ENCODE assay signal across 33 cellular contexts in genomic region chr17:11303773-11304394, GRCh38.
DNase-seq lines count a peak whose midpoint lies in the region; ATAC-seq and TF ChIP-seq lines count a peak whose summit lies in the region.
"Had no signal": no experiment of that assay in that cellular context is flagged by ENCODE, and none has a peak within 500 bp of the region (broad histone marks: within the 10 kb centered on the region; RNA-seq: fewer than 3 reads in every experiment).

No MANE protein-coding gene starts in this region.

- no peaks in the 10 kb centered on the region for H3K36me3 Mint-ChIP-seq in activated CD4-positive, alpha-beta T cell treated with anti-CD3 and anti-CD28 coated beads, Interleukin-2, amount 10 ng/mL, durations not matched to agents 24 days and 14 days (ENCODE audit: low read depth)
- H3K36me3 Mint-ChIP-seq in activated CD4-positive, alpha-beta T cell treated with anti-CD3 and anti-CD28 coated beads for 36 hours (ENCODE audit: low read depth): no peaks in the 10 kb centered on the region
- H3K36me3 Mint-ChIP-seq in osteocyte (ENCODE audit: unreplicated experiment): no peaks in the 10 kb centered on the region
- H3K36me3 Mint-ChIP-seq: CD14-positive monocyte; CD4-positive, alpha-beta memory T cell; CD4-positive, CD25-positive, alpha-beta regulatory T cell; CD8-positive, alpha-beta T cell had no signal

- TF ChIP-seq POLR2A in esophagus muscularis mucosa (IDR thresholded peaks at IDR 0.05; ENCODE audit: low read depth): no peak

- POLR2A ChIA-PET in activated CD4-positive, alpha-beta T cell treated with anti-CD3 and anti-CD28 coated beads for 36 hours (lab: Charles Lee): no interaction called here

- H3K4me1 Mint-ChIP-seq in activated CD4-positive, alpha-beta T cell treated with anti-CD3 and anti-CD28 coated beads, Interleukin-2, amount 10 ng/mL, durations not matched to agents 24 days and 14 days: no peaks in the 10 kb centered on the region
- no peaks in the 10 kb centered on the region for H3K4me1 Mint-ChIP-seq in activated CD4-positive, alpha-beta T cell treated with anti-CD3 and anti-CD28 coated beads for 36 hours
- peaks cover 9% of the 10 kb centered on the region for H3K4me1 Mint-ChIP-seq in osteocyte (ENCODE audit: unreplicated experiment)
- H3K4me1 Mint-ChIP-seq: B cell; CD14-positive monocyte; CD4-positive, alpha-beta memory T cell; CD4-positive, CD25-positive, alpha-beta regulatory T cell; CD8-positive, alpha-beta memory T cell had no signal

- no peak overlapping the region for H3K27ac Mint-ChIP-seq in activated CD4-positive, alpha-beta T cell treated with anti-CD3 and anti-CD28 coated beads, Interleukin-2, amount 10 ng/mL, durations not matched to agents 24 days and 14 days
- no peak overlapping the region for H3K27ac Mint-ChIP-seq in activated CD4-positive, alpha-beta T cell treated with anti-CD3 and anti-CD28 coated beads for 36 hours
- no peak overlapping the region for H3K27ac Mint-ChIP-seq in osteocyte (ENCODE audit: unreplicated experiment)
- H3K27ac Mint-ChIP-seq: B cell; CD14-positive monocyte; CD4-positive, alpha-beta memory T cell; CD4-positive, alpha-beta T cell; CD4-positive, CD25-positive, alpha-beta regulatory T cell; CD8-positive, alpha-beta memory T cell; CD8-positive, alpha-beta T cell had no signal

- DNase-seq in activated CD4-positive, alpha-beta T cell treated with anti-CD3 and anti-CD28 coated beads, Interleukin-2, amount 10 ng/mL, durations not matched to agents 24 days and 14 days: peak; percentile 41
- no peak for DNase-seq in activated CD4-positive, alpha-beta T cell treated with anti-CD3 and anti-CD28 coated beads for 36 hours
- DNase-seq in esophagus muscularis mucosa (ENCODE audit: extremely low spot score) (peak; percentile 53), osteocyte (ENCODE audit: extremely low spot score, unreplicated experiment) (peak; percentile 66), DMS 273 (lab: John Stamatoyannopoulos, UW; ENCODE audit: unreplicated experiment) (no peak)
- no peak for DNase-seq in stimulated activated CD4-positive, alpha-beta T cell treated with anti-CD3 and anti-CD28 coated beads, Interleukin-2, amount 100 ng/mL, for 24 hours
- DNase-seq: 8988T; ACHN; AML-193; BE2C; C1 segment of cervical spinal cord; Caco-2; Calu3; CD4-positive, alpha-beta memory T cell; CD4-positive, alpha-beta T cell; CD4-positive, CD25-positive, alpha-beta regulatory T cell; CD8-positive, alpha-beta memory T cell; CD8-positive, alpha-beta T cell; COR-L47; DMS 273 treated with DMSO at 0.1 percent for 48 hours; DMS153; DMS53; DMS79; DMS79 treated with DMSO at 0.1 percent for 48 hours; DND-41; EL had no signal

- H3K27me3 Mint-ChIP-seq in activated CD4-positive, alpha-beta T cell treated with anti-CD3 and anti-CD28 coated beads, Interleukin-2, amount 10 ng/mL, durations not matched to agents 24 days and 14 days: no peaks in the 10 kb centered on the region
- H3K27me3 Mint-ChIP-seq in activated CD4-positive, alpha-beta T cell treated with anti-CD3 and anti-CD28 coated beads for 36 hours: no peaks in the 10 kb centered on the region
- H3K27me3 Mint-ChIP-seq in osteocyte (ENCODE audit: unreplicated experiment): no peaks in the 10 kb centered on the region
- H3K27me3 Mint-ChIP-seq: B cell; CD4-positive, alpha-beta memory T cell; CD4-positive, alpha-beta T cell; CD4-positive, CD25-positive, alpha-beta regulatory T cell; CD8-positive, alpha-beta memory T cell had no signal

- H3K36me3 ChIP-seq in esophagus muscularis mucosa: no peaks in the 10 kb centered on the region
- H3K36me3 ChIP-seq: BE2C; BLaER1; BLaER1 treated with 17β-estradiol and CSF1 and Interleukin-3, amounts not matched to agents 10 nM and 100 nM had no signal

- TF ChIP-seq CTCF in esophagus muscularis mucosa (IDR thresholded peaks at IDR 0.05) (no peak), osteocyte (IDR thresholded peaks at IDR 0.05) (no peak)

- ATAC-seq in activated CD4-positive, alpha-beta T cell treated with anti-CD3 and anti-CD28 coated beads for 36 hours: no peak
- ATAC-seq: A549; CD8-positive, alpha-beta T cell had no signal

- H3K27me3 ChIP-seq in esophagus muscularis mucosa: no peaks in the 10 kb centered on the region
- H3K27me3 ChIP-seq: BE2C; BLaER1; BLaER1 treated with 17β-estradiol and CSF1 and Interleukin-3, amounts not matched to agents 10 nM and 100 nM had no signal

- H3K4me1 ChIP-seq in esophagus muscularis mucosa: peaks cover 0 to 10% (median 3%) of the 10 kb centered on the region in 4 donors
- H3K4me1 ChIP-seq: A549; BE2C; BLaER1; BLaER1 treated with 17β-estradiol and CSF1 and Interleukin-3, amounts not matched to agents 10 nM and 100 nM; Caco-2 had no signal

- H3K27ac ChIP-seq in esophagus muscularis mucosa (replicated peaks in 1 of 4): no peak overlapping the region
- H3K27ac ChIP-seq: 22Rv1; A549; BLaER1; BLaER1 treated with 17β-estradiol and CSF1 and Interleukin-3, amounts not matched to agents 10 nM and 100 nM; C4-2B had no signal

- 85% methylated on average over 10 of the region's 12 CpGs for WGBS in esophagus muscularis mucosa

- H3K4me3 Mint-ChIP-seq in activated CD4-positive, alpha-beta T cell treated with anti-CD3 and anti-CD28 coated beads, Interleukin-2, amount 10 ng/mL, durations not matched to agents 24 days and 14 days: no peak overlapping the region
- H3K4me3 Mint-ChIP-seq in activated CD4-positive, alpha-beta T cell treated with anti-CD3 and anti-CD28 coated beads for 36 hours: no peak overlapping the region
- H3K4me3 Mint-ChIP-seq in osteocyte (ENCODE audit: unreplicated experiment): no peak overlapping the region
- H3K4me3 Mint-ChIP-seq: B cell; CD14-positive monocyte; CD4-positive, alpha-beta memory T cell; CD4-positive, alpha-beta T cell; CD4-positive, CD25-positive, alpha-beta regulatory T cell; CD8-positive, alpha-beta memory T cell; CD8-positive, alpha-beta T cell had no signal

- no peak overlapping the region for H3K4me3 ChIP-seq in esophagus muscularis mucosa
- H3K4me3 ChIP-seq: A549; BLaER1; BLaER1 treated with 17β-estradiol and CSF1 and Interleukin-3, amounts not matched to agents 10 nM and 100 nM had no signal

- H3K9me3 Mint-ChIP-seq in activated CD4-positive, alpha-beta T cell treated with anti-CD3 and anti-CD28 coated beads, Interleukin-2, amount 10 ng/mL, durations not matched to agents 24 days and 14 days: no peaks in the 10 kb centered on the region
- peaks cover 7% of the 10 kb centered on the region for H3K9me3 Mint-ChIP-seq in activated CD4-positive, alpha-beta T cell treated with anti-CD3 and anti-CD28 coated beads for 36 hours (ENCODE audit: low read depth)
- no peaks in the 10 kb centered on the region for H3K9me3 Mint-ChIP-seq in osteocyte (ENCODE audit: unreplicated experiment)
- H3K9me3 Mint-ChIP-seq: CD8-positive, alpha-beta T cell had no signal

- intact Hi-C loops in activated CD4-positive, alpha-beta T cell treated with anti-CD3 and anti-CD28 coated beads, Interleukin-2, amount 10 ng/mL, durations not matched to agents 24 days and 14 days (cut with micrococcal nuclease): no loop called here
- intact Hi-C loops in activated CD4-positive, alpha-beta T cell treated with anti-CD3 and anti-CD28 coated beads for 36 hours (cut with DNase I, micrococcal nuclease): loop anchor here in 1 of 2 experiments (10.0 kb wide), 1 partner anchor 251 kb away; no protein-coding TSS in a partner anchor
- intact Hi-C loops in esophagus muscularis mucosa (cut with DNase I): no loop called here

- no peak for TF ChIP-seq EP300 in esophagus muscularis mucosa (IDR thresholded peaks at IDR 0.05)

- CTCF ChIA-PET in activated CD4-positive, alpha-beta T cell treated with anti-CD3 and anti-CD28 coated beads for 36 hours (lab: Charles Lee): no interaction called here

- H3K9me3 ChIP-seq in esophagus muscularis mucosa: no peaks in the 10 kb centered on the region
- H3K9me3 ChIP-seq: A549, BE2C, BLaER1, Caco-2 had no signal

Comparison
In these comparisons a context has a peak if more than half of its experiments do, and no peak if none do; other contexts are left out.
1. DNase-seq: peak in activated CD4-positive, alpha-beta T cell treated with anti-CD3 and anti-CD28 coated beads, Interleukin-2, amount 10 ng/mL, durations not matched to agents 24 days and 14 days (single experiment), esophagus muscularis mucosa (single experiment) and osteocyte (single experiment); none in activated CD4-positive, alpha-beta T cell treated with anti-CD3 and anti-CD28 coated beads for 36 hours (single experiment), stimulated activated CD4-positive, alpha-beta T cell treated with anti-CD3 and anti-CD28 coated beads, Interleukin-2, amount 100 ng/mL, for 24 hours (0 of 2) and DMS 273 (single experiment).